11 cellular contexts compared by ENCODE assay signal in the genomic region with DNA sequence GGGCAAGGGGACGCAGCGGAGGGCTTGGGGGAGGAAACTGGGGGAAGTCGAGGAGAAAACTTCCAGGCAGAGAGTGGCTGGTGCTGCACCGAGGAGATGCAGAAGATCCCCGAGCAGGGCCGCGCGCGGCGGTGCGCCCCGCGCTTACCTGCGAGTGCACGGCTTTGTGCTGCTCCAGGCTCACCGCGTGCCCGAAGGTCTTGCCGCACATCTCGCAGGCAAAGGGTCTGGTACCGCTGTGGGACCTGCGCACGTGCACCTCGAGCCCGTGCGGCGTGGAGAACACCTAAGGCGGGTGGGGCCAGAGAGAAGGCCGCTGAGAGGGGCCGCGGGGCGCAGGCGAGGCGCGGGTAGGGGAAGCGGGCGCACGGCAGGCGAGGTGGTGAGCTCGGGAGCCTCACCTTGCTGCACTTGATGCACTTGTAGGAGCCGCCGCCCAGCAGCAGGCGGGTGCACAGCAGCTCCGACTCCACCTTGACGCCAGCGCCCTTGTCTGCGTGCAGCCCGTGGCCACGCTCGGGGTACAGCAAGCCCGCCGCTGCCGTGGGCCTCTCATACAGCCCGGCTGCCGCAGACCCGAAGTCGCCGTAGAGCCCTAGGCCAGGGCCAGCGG. TPM values are rescaled to one million over a fixed set of nuclear protein-coding genes. Genes with fewer than 3 reads are reported as not detected.
DNase-seq lines count a peak whose midpoint lies in the region; ATAC-seq and TF ChIP-seq lines count a peak whose summit lies in the region.
"Had no signal": no experiment of that assay in that cellular context is flagged by ENCODE, and none has a peak within 500 bp of the region (broad histone marks: within the 10 kb centered on the region; RNA-seq: fewer than 3 reads in every experiment).

No MANE protein-coding gene starts in this region.

- no peak for DNase-seq in activated T-cell treated with anti-CD3 and anti-CD28 coated beads, Interleukin-2, amount 50 U/mL, for 72 hours
- DNase-seq in activated T-cell treated with anti-CD3 and anti-CD28 coated beads, Interleukin-2, amount 50 U/mL, for 48 hours, result no peak
- DNase-seq in activated naive CD8-positive, alpha-beta T cell treated with anti-CD3 and anti-CD28 coated beads, Interleukin-2, amount 10 ng/mL, durations not matched to agents 7 days and 5 days, result no peak
- DNase-seq in immature natural killer cell (no peak), spleen (peak; percentile 72), NCI-H1417 treated with DMSO at 0.1 percent for 48 hours (lab: John Stamatoyannopoulos, UW) (no peak), adrenal gland (no peak)
- DNase-seq: cerebellar nuclear complex, GDM1, NCI-H1694 had no signal

- H3K4me1 Mint-ChIP-seq in activated T-cell treated with anti-CD3 and anti-CD28 coated beads, Interleukin-2, amount 50 U/mL, for 72 hours (ENCODE audit: low read depth), result peaks cover 60% of the 10 kb centered on the region
- H3K4me1 Mint-ChIP-seq in activated naive CD8-positive, alpha-beta T cell treated with anti-CD3 and anti-CD28 coated beads, Interleukin-2, amount 10 ng/mL, durations not matched to agents 7 days and 5 days, result peaks cover 50% of the 10 kb centered on the region
- peaks cover 64 to 82% of the 10 kb centered on the region in 2 donors for H3K4me1 Mint-ChIP-seq in immature natural killer cell

- no peaks in the 10 kb centered on the region for H3K9me3 Mint-ChIP-seq in activated T-cell treated with anti-CD3 and anti-CD28 coated beads, Interleukin-2, amount 50 U/mL, for 72 hours
- no peaks in the 10 kb centered on the region for H3K9me3 Mint-ChIP-seq in activated naive CD8-positive, alpha-beta T cell treated with anti-CD3 and anti-CD28 coated beads, Interleukin-2, amount 10 ng/mL, durations not matched to agents 7 days and 5 days
- no peaks in the 10 kb centered on the region for H3K9me3 Mint-ChIP-seq in immature natural killer cell

- TF ChIP-seq CTCF in spleen (IDR thresholded peaks at IDR 0.05 in 8 of 11, conservative IDR thresholded peaks at IDR 0.05 in 3 of 11), result no peak
- no peak for TF ChIP-seq CTCF in adrenal gland (IDR thresholded peaks at IDR 0.05)

- peaks cover 32 to 92% (median 58%) of the 10 kb centered on the region in 6 donors for H3K4me1 ChIP-seq in spleen
- peaks cover 34 to 35% of the 10 kb centered on the region in 2 donors for H3K4me1 ChIP-seq in adrenal gland (replicated peaks in 1 of 2)

- no peak for ATAC-seq in activated T-cell treated with anti-CD3 and anti-CD28 coated beads, Interleukin-2, amount 50 U/mL, for 72 hours (replicated peaks in 1 of 2)
- no peak for ATAC-seq in activated naive CD8-positive, alpha-beta T cell treated with anti-CD3 and anti-CD28 coated beads, Interleukin-2, amount 10 ng/mL, durations not matched to agents 7 days and 5 days (ENCODE audit: low read depth)
- ATAC-seq in HG02610 (IDR thresholded peaks at IDR 0.05; ENCODE audit: unreplicated experiment), result no peak

- POLR2A ChIA-PET in activated naive CD8-positive, alpha-beta T cell treated with anti-CD3 and anti-CD28 coated beads, Interleukin-2, amount 10 ng/mL, durations not matched to agents 7 days and 5 days (lab: Charles Lee), result interaction anchor here (1.3 kb wide), 1 partner anchor 167 kb away, joined by 6 read pairs; no protein-coding TSS in a partner anchor

- peak overlapping the region; percentile 80 to 86 for H3K4me3 Mint-ChIP-seq in activated T-cell treated with anti-CD3 and anti-CD28 coated beads, Interleukin-2, amount 50 U/mL, for 72 hours
- peak overlapping the region; percentile 47 for H3K4me3 Mint-ChIP-seq in activated naive CD8-positive, alpha-beta T cell treated with anti-CD3 and anti-CD28 coated beads, Interleukin-2, amount 10 ng/mL, durations not matched to agents 7 days and 5 days
- H3K4me3 Mint-ChIP-seq in immature natural killer cell, result peak overlapping the region; percentile 51 to 76 (median 74)

- H3K36me3 ChIP-seq in spleen (peaks cover 0 to 47% (median 0%) of the 10 kb centered on the region in 6 donors), adrenal gland (replicated peaks in 1 of 2) (no peaks in the 10 kb centered on the region)

- H3K27ac ChIP-seq in spleen, result no peak overlapping the region
- no peak overlapping the region for H3K27ac ChIP-seq in adrenal gland

- WGBS in spleen, 5 donors, result 61 to 76% (median 75%) methylated on average over 32 to 59 of the region's 59 CpGs
- 36 to 66% (median 48%) methylated on average over 6 to 59 of the region's 59 CpGs for WGBS in adrenal gland, 4 donors

- H3K9me3 ChIP-seq in spleen, result no peaks in the 10 kb centered on the region
- no peaks in the 10 kb centered on the region for H3K9me3 ChIP-seq in adrenal gland (replicated peaks in 1 of 3)

- no peaks in the 10 kb centered on the region for H3K27me3 Mint-ChIP-seq in activated T-cell treated with anti-CD3 and anti-CD28 coated beads, Interleukin-2, amount 50 U/mL, for 72 hours (ENCODE audit: low read depth)
- no peaks in the 10 kb centered on the region for H3K27me3 Mint-ChIP-seq in activated naive CD8-positive, alpha-beta T cell treated with anti-CD3 and anti-CD28 coated beads, Interleukin-2, amount 10 ng/mL, durations not matched to agents 7 days and 5 days
- peaks cover 14 to 26% (median 15%) of the 10 kb centered on the region in 3 donors for H3K27me3 Mint-ChIP-seq in immature natural killer cell (ENCODE audit: low read depth in 3 of 3)

- intact Hi-C loops in spleen (cut with DNase I; ENCODE audit: low total_unique reads), result no loop called here
- intact Hi-C loops in adrenal gland (cut with DNase I), result no loop called here

- H3K36me3 Mint-ChIP-seq in activated T-cell treated with anti-CD3 and anti-CD28 coated beads, Interleukin-2, amount 50 U/mL, for 72 hours (ENCODE audit: insufficient read depth in 2 of 2), result peaks cover 31 to 62% of the 10 kb centered on the region in 2 donors
- H3K36me3 Mint-ChIP-seq in activated naive CD8-positive, alpha-beta T cell treated with anti-CD3 and anti-CD28 coated beads, Interleukin-2, amount 10 ng/mL, durations not matched to agents 7 days and 5 days, result peaks cover 56% of the 10 kb centered on the region
- peaks cover 18 to 42% (median 24%) of the 10 kb centered on the region in 3 donors for H3K36me3 Mint-ChIP-seq in immature natural killer cell

- H3K27me3 ChIP-seq in spleen (replicated peaks in 1 of 7) (peaks cover 0 to 58% (median 47%) of the 10 kb centered on the region in 7 donors), adrenal gland (peaks cover 54% of the 10 kb centered on the region)

- H3K4me3 ChIP-seq in spleen, result peak overlapping the region in 3 of 8 donors; percentile 6 to 82 (median 16)
- H3K4me3 ChIP-seq in adrenal gland, result no peak overlapping the region

- peak overlapping the region; percentile 96 for H3K27ac Mint-ChIP-seq in activated T-cell treated with anti-CD3 and anti-CD28 coated beads, Interleukin-2, amount 50 U/mL, for 72 hours
- H3K27ac Mint-ChIP-seq in activated naive CD8-positive, alpha-beta T cell treated with anti-CD3 and anti-CD28 coated beads, Interleukin-2, amount 10 ng/mL, durations not matched to agents 7 days and 5 days, result no peak overlapping the region
- peak overlapping the region in 5 of 6 donors; percentile 53 to 92 (median 79) for H3K27ac Mint-ChIP-seq in immature natural killer cell

- no peak for TF ChIP-seq POLR2A in spleen (IDR thresholded peaks at IDR 0.05)
- TF ChIP-seq POLR2A in adrenal gland (IDR thresholded peaks at IDR 0.05), result no peak

RNA-seq across cellular contexts. Expression of a gene that starts 6.4 kb away (rescaled TPM):
- total RNA-seq in activated T-cell treated with anti-CD3 and anti-CD28 coated beads, Interleukin-2, amount 50 U/mL, for 72 hours, result 100 to 1,000 TPM in 1 of 2 donors, 10 to 100 TPM in 1; 96.5 to 117 TPM
- total RNA-seq in activated naive CD8-positive, alpha-beta T cell treated with anti-CD3 and anti-CD28 coated beads, Interleukin-2, amount 10 ng/mL, durations not matched to agents 7 days and 5 days, result 10 to 100 TPM; 52.2 to 56.4 TPM
- polyA plus RNA-seq in immature natural killer cell (10 to 100 TPM; 17.8 to 47.4 (median 27.2) TPM), spleen (1 to 10 TPM; 1.9 to 3.0 (median 2.3) TPM), adrenal gland (under 1 TPM; 0.29 to 0.40 (median 0.32) TPM)
- total RNA-seq in spleen (10 to 100 TPM; 10.0 to 19.2 (median 13.2) TPM), adrenal gland (under 1 TPM in 7 of 8 donors, not detected in 1; 0.11 to 0.93 (median 0.42) TPM)

Comparison
In these comparisons a context has a peak if more than half of its experiments do, and no peak if none do; other contexts are left out.
1. RNA of a gene that starts 6.4 kb away (total RNA-seq): 96.5 to 117 TPM in activated T-cell treated with anti-CD3 and anti-CD28 coated beads, Interleukin-2, amount 50 U/mL, for 72 hours, 52.2 to 56.4 TPM in activated naive CD8-positive, alpha-beta T cell treated with anti-CD3 and anti-CD28 coated beads, Interleukin-2, amount 10 ng/mL, durations not matched to agents 7 days and 5 days and 10.0 to 19.2 TPM in spleen; 0.11 to 0.93 TPM in adrenal gland; every median in the first group is over 4 times any median in the second.
2. Peak in every context shown above with its lines, with median percentiles within 50 percentile points of each other: H3K4me3 Mint-ChIP-seq.